In genomic region chr17:61395409-61395982, GRCh38 we compare ENCODE assay signal across 1 cellular context.
TF ChIP-seq lines count a peak whose summit lies in the region.

No MANE protein-coding gene starts in this region.

TF ChIP-seq in HepG2, 621 proteins besides CTCF, POLR2A, EP300 and RAD21:
- TF ChIP-seq BCL3 (CRISPR knock-in tag; IDR thresholded peaks at IDR 0.05), result peak; percentile 34; the same call in 1 of the 2 replicates
- no peak for TF ChIP-seq EHMT2 (IDR thresholded peaks at IDR 0.05; ENCODE audit: borderline replicate concordance, low read depth, low read length)
- TF ChIP-seq ZFYVE20 (CRISPR knock-in tag; IDR thresholded peaks at IDR 0.05; ENCODE audit: borderline replicate concordance, low read depth), result no peak
- no peak for TF ChIP-seq NFIC (IDR thresholded peaks at IDR 0.05; ENCODE audit: low read length)
- no peak for TF ChIP-seq MYC (CRISPR knock-in tag; IDR thresholded peaks at IDR 0.05; ENCODE audit: borderline replicate concordance)
- TF ChIP-seq ZNF34 (CRISPR knock-in tag; IDR thresholded peaks at IDR 0.05; ENCODE audit: borderline replicate concordance), result 0 out of 2 replicates have a peak, but pooled peaks have one; percentile 14
- TF ChIP-seq HNRNPL (IDR thresholded peaks at IDR 0.05; ENCODE audit: low read depth, low read length), result peak; percentile 10; the same call in 1 of the 2 replicates
- TF ChIP-seq KDM3A (CRISPR knock-in tag; IDR thresholded peaks at IDR 0.05; ENCODE audit: low read depth), result no peak
- no peak for TF ChIP-seq SIN3A (IDR thresholded peaks at IDR 0.05; ENCODE audit: borderline replicate concordance, low read depth, low read length)
- TF ChIP-seq EED (CRISPR knock-in tag; IDR thresholded peaks at IDR 0.05), result no peak
- no peak for TF ChIP-seq ZNF776 (CRISPR knock-in tag; IDR thresholded peaks at IDR 0.05)
- no peak for TF ChIP-seq PREB (CRISPR knock-in tag; IDR thresholded peaks at IDR 0.05)
- TF ChIP-seq AGO2 (optimal IDR thresholded peaks at IDR 0.05; ENCODE audit: low read depth, low read length), result peak; percentile 49
- TF ChIP-seq ZNF816 (CRISPR knock-in tag; IDR thresholded peaks at IDR 0.05; ENCODE audit: borderline replicate concordance), result no peak
